Comparison of ENCODE assay signal across 1 cellular context in genomic region chr12:101832030-101832429, GRCh38.
TF ChIP-seq lines count a peak whose summit lies in the region.

No MANE protein-coding gene starts in this region.

TF ChIP-seq in K562, 482 proteins besides CTCF, POLR2A, EP300 and RAD21 (continued from another document and continues in another):
- TF ChIP-seq USF1 (CRISPR knock-in tag; IDR thresholded peaks at IDR 0.05) (no peak), ZNF274 (IDR thresholded peaks at IDR 0.05; ENCODE audit: borderline replicate concordance, low read depth, low read length) (no peak), ZNF785 (CRISPR knock-in tag; IDR thresholded peaks at IDR 0.05) (no peak), WHSC1 (IDR thresholded peaks at IDR 0.05; ENCODE audit: low read length) (no peak), ETS2 (tag; IDR thresholded peaks at IDR 0.05; ENCODE audit: borderline replicate concordance, poor library complexity, severe bottlenecking) (no peak), ZFP1 (CRISPR knock-in tag; IDR thresholded peaks at IDR 0.05) (no peak), SETDB1 (IDR thresholded peaks at IDR 0.05; ENCODE audit: low read length) (no peak), TEAD4 (IDR thresholded peaks at IDR 0.05; ENCODE audit: low read length) (no peak), TEAD4 (CRISPR knock-in tag; IDR thresholded peaks at IDR 0.05; ENCODE audit: borderline replicate concordance) (no peak), SAP30 (IDR thresholded peaks at IDR 0.05; ENCODE audit: borderline replicate concordance, insufficient read depth, low read depth, low read length, poor library complexity, severe bottlenecking) (no peak), MCM7 (IDR thresholded peaks at IDR 0.05) (no peak), NFIX (CRISPR knock-in tag; IDR thresholded peaks at IDR 0.05; ENCODE audit: low read depth) (no peak), PRPF4 (IDR thresholded peaks at IDR 0.05; ENCODE audit: insufficient read depth, low read depth, low read length, poor library complexity, severe bottlenecking) (no peak), BRCA1 (IDR thresholded peaks at IDR 0.05) (no peak), BRCA1 (CRISPR knock-in tag; IDR thresholded peaks at IDR 0.05) (no peak), SMARCA4 (IDR thresholded peaks at IDR 0.05) (peak; percentile 45), PHF21A (IDR thresholded peaks at IDR 0.05; ENCODE audit: borderline replicate concordance, low read depth) (no peak), KLF6 (CRISPR knock-in tag; IDR thresholded peaks at IDR 0.05; ENCODE audit: borderline replicate concordance) (no peak), NBN (IDR thresholded peaks at IDR 0.05; ENCODE audit: low read depth) (no peak), ZFP30 (CRISPR knock-in tag; IDR thresholded peaks at IDR 0.05; ENCODE audit: borderline replicate concordance) (no peak), GTF2A2 (tag; IDR thresholded peaks at IDR 0.05) (no peak), ZNF398 (CRISPR knock-in tag; IDR thresholded peaks at IDR 0.05) (no peak), ELF2 (CRISPR knock-in tag; IDR thresholded peaks at IDR 0.05) (no peak), PML (IDR thresholded peaks at IDR 0.05; ENCODE audit: low read length) (no peak), TGIF2 (CRISPR knock-in tag; IDR thresholded peaks at IDR 0.05) (no peak), RNF2 (IDR thresholded peaks at IDR 0.05) (no peak), RREB1 (CRISPR knock-in tag; IDR thresholded peaks at IDR 0.05) (no peak), SIN3B (IDR thresholded peaks at IDR 0.05; ENCODE audit: low read depth) (no peak), ZNF79 (CRISPR knock-in tag; IDR thresholded peaks at IDR 0.05; ENCODE audit: low read depth) (peak; percentile 91), CEBPZ (IDR thresholded peaks at IDR 0.05; ENCODE audit: borderline replicate concordance, low read depth, low read length) (no peak), JUND (IDR thresholded peaks at IDR 0.05; ENCODE audit: borderline replicate concordance, low read depth, low read length) (peak; percentile 82), JUND (tag; IDR thresholded peaks at IDR 0.05; ENCODE audit: borderline replicate concordance, low read depth, low read length) (peak; percentile 86; the same call in 2 of the 3 replicates), ZNF512 (tag; IDR thresholded peaks at IDR 0.05) (no peak), SNAPC5 (CRISPR knock-in tag; IDR thresholded peaks at IDR 0.05) (no peak), KHSRP (IDR thresholded peaks at IDR 0.05) (no peak), MEF2A (IDR thresholded peaks at IDR 0.05; ENCODE audit: control insufficient read depth, low read depth, low read length) (no peak), ZBTB11 (CRISPR knock-in tag; IDR thresholded peaks at IDR 0.05) (no peak), SNIP1 (IDR thresholded peaks at IDR 0.05; ENCODE audit: low read depth) (no peak), KAT7 (CRISPR knock-in tag; IDR thresholded peaks at IDR 0.05; ENCODE audit: borderline replicate concordance) (no peak), HNRNPL (IDR thresholded peaks at IDR 0.05; ENCODE audit: low read depth, low read length) (no peak), TFE3 (CRISPR knock-in tag; IDR thresholded peaks at IDR 0.05) (no peak), POLR2B (IDR thresholded peaks at IDR 0.05; ENCODE audit: low read depth, partially characterized antibody) (no peak), XRCC5 (IDR thresholded peaks at IDR 0.05; ENCODE audit: low read depth, low read length) (no peak), ARID1B (IDR thresholded peaks at IDR 0.05) (peak; percentile 34; the same call in 1 of the 2 replicates), NR1H2 (CRISPR knock-in tag; IDR thresholded peaks at IDR 0.05) (no peak), TSC22D4 (tag; IDR thresholded peaks at IDR 0.05) (no peak), ZNF764 (CRISPR knock-in tag; IDR thresholded peaks at IDR 0.05; ENCODE audit: low read depth) (no peak), ADNP (tag; IDR thresholded peaks at IDR 0.05) (peak; percentile 92), IRF1 (CRISPR knock-in tag; IDR thresholded peaks at IDR 0.05; ENCODE audit: borderline replicate concordance) (no peak)
